In genomic region chr22:46674367-46674781, GRCh38 we compare ENCODE assay signal across 10 cellular contexts. TPM values are rescaled to one million over a fixed set of nuclear protein-coding genes. Genes with fewer than 3 reads are reported as not detected.
A peak's percentile ranks its signal among the peaks of the same experiment; 100 is the strongest.
DNase-seq lines count a peak whose midpoint lies in the region; ATAC-seq, FAIRE-seq and TF ChIP-seq lines count a peak whose summit lies in the region.
"Had no signal": no experiment of that assay in that cellular context is flagged by ENCODE, and none has a peak within 500 bp of the region (broad histone marks: within the 10 kb centered on the region; RNA-seq: fewer than 3 reads in every experiment).

No MANE protein-coding gene starts in this region.

- WGBS in sigmoid colon, 2 donors: 53 to 90% methylated on average over 19 of the region's 19 CpGs
- WGBS in aorta, 2 donors: 84 to 88% methylated on average over 19 of the region's 19 CpGs
- 98% methylated on average over 13 of the region's 19 CpGs for WGBS in HepG2 (ENCODE audit: low lambda C conversion rate)

- no peak for TF ChIP-seq POLR2A in sigmoid colon (IDR thresholded peaks at IDR 0.05)
- no peak for TF ChIP-seq POLR2A in HepG2 (IDR thresholded peaks at IDR 0.05; ENCODE audit: insufficient read depth in 1 of 2, low read depth in 2 of 2, low read length in 2 of 2)

- H3K9me3 ChIP-seq in sigmoid colon: no peaks in the 10 kb centered on the region
- no peaks in the 10 kb centered on the region for H3K9me3 ChIP-seq in aorta (ENCODE audit: control insufficient read depth, low read length)
- no peaks in the 10 kb centered on the region for H3K9me3 ChIP-seq in HepG2 (ENCODE audit: low read length)

- ATAC-seq in aorta (ENCODE audit: low FRiP score) (peak; percentile 20), HG02571 (IDR thresholded peaks at IDR 0.05; ENCODE audit: unreplicated experiment) (no peak), HepG2 (no peak), GM18498 (IDR thresholded peaks at IDR 0.05; ENCODE audit: unreplicated experiment) (no peak)

- H3K9ac ChIP-seq in HepG2 (ENCODE audit: insufficient read depth, low read depth, low read length): no peak overlapping the region

- no TSS peak for BruUV-seq in HepG2 (replicated peaks; lab: Mats Ljungman, UMichigan)

- H4K20me1 ChIP-seq in HepG2 (ENCODE audit: insufficient read depth, low read length): no peaks in the 10 kb centered on the region

- CTCF ChIA-PET in HepG2 (lab: Yijun Ruan, JAX; ENCODE audit: low intra/inter-chr PET ratio, low total read pairs): no interaction called here

- peaks cover 0 to 6% (median 0%) of the 10 kb centered on the region in 4 donors for H3K4me1 ChIP-seq in sigmoid colon
- H3K4me1 ChIP-seq in aorta (ENCODE audit: control insufficient read depth in 1 of 2, insufficient read depth in 2 of 2, low read length in 2 of 2): no peaks in the 10 kb centered on the region
- H3K4me1 ChIP-seq in HepG2 (ENCODE audit: insufficient read depth, low read length): no peaks in the 10 kb centered on the region

- no peak for TF ChIP-seq RAD21 in HepG2 (CRISPR knock-in tag; IDR thresholded peaks at IDR 0.05)

- POLR2A ChIA-PET in HepG2 (lab: Yijun Ruan, JAX): no interaction called here

- H3K36me3 ChIP-seq in sigmoid colon (peaks cover 0 to 51% (median 3%) of the 10 kb centered on the region in 4 donors), aorta (ENCODE audit: control insufficient read depth in 1 of 2, insufficient read depth in 2 of 2, low read length in 1 of 2) (no peaks in the 10 kb centered on the region), HepG2 (replicated peaks in 1 of 2; ENCODE audit: control insufficient read depth in 1 of 2, insufficient read depth in 2 of 2, low read length in 2 of 2) (peaks cover 1 to 2% of the 10 kb centered on the region in 2 experiments; a peak in 3 of 5 replicates)

- peak; percentile 85 for DNase-seq in T-helper 9 cell
- peak; percentile 86 for DNase-seq in activated naive CD8-positive, alpha-beta T cell treated with anti-CD3 and anti-CD28 coated beads, Interleukin-2, amount 50 U/mL, for 16 hours (ENCODE audit: low read depth, low spot score)
- peak; percentile 83 for DNase-seq in sigmoid colon
- DNase-seq in aorta: peak; percentile 74 to 85
- no peak for DNase-seq in HepG2 (ENCODE audit: low spot score)
- DNase-seq in middle frontal gyrus (ENCODE audit: extremely low spot score, low spot score): no peak
- DNase-seq: amniotic stem cell, mesendoderm had no signal

- TF ChIP-seq CTCF in sigmoid colon (IDR thresholded peaks at IDR 0.05) (no peak), HepG2 (CRISPR knock-in tag; IDR thresholded peaks at IDR 0.05) (no peak)

- in situ Hi-C loops in HepG2 (cut with HindIII; ENCODE audit: extremely low pct_ligation_motif_present, low pct_unique_long_range_greater_than_20kb): loop anchor here (25.0 kb wide), 1 partner anchor 112 kb away; no protein-coding TSS in a partner anchor

- FAIRE-seq in HepG2 (lab: Jason Lieb, UNC): no peak

- H3K27me3 ChIP-seq in sigmoid colon (no peaks in the 10 kb centered on the region), aorta (ENCODE audit: control insufficient read depth in 1 of 2, insufficient read depth in 2 of 2, low read length in 1 of 2) (no peaks in the 10 kb centered on the region), HepG2 (ENCODE audit: control insufficient read depth in 1 of 2, insufficient read depth in 2 of 2, low read length in 2 of 2) (no peaks in the 10 kb centered on the region)

- TF ChIP-seq EP300 in sigmoid colon (IDR thresholded peaks at IDR 0.05) (no peak), HepG2 (IDR thresholded peaks at IDR 0.05; ENCODE audit: low read depth in 2 of 2, low read length in 2 of 2) (no peak), HepG2 (CRISPR knock-in tag; IDR thresholded peaks at IDR 0.05; ENCODE audit: borderline replicate concordance) (no peak)

- no peak overlapping the region for H3K4me2 ChIP-seq in HepG2 (ENCODE audit: low read depth, low read length)

- no peaks in the 10 kb centered on the region for H3K79me2 ChIP-seq in HepG2 (ENCODE audit: insufficient read depth, low read length)

- H3K4me3 ChIP-seq in sigmoid colon: no peak overlapping the region
- H3K4me3 ChIP-seq in aorta (ENCODE audit: low read length in 2 of 2): no peak overlapping the region
- H3K4me3 ChIP-seq in HepG2 (replicated peaks in 1 of 3; ENCODE audit: insufficient read depth in 1 of 3, low read depth in 2 of 3, low read length in 3 of 3): no peak overlapping the region

- H3K27ac ChIP-seq in sigmoid colon (peak overlapping the region in 1 of 4 donors; percentile 35), aorta (ENCODE audit: low read depth in 1 of 2, low read length in 2 of 2) (no peak overlapping the region), HepG2 (ENCODE audit: extremely low read length, insufficient read depth, low read length) (no peak overlapping the region)

- no peak overlapping the region for H2AFZ ChIP-seq in HepG2 (ENCODE audit: low read length)

- intact Hi-C loops in sigmoid colon (cut with DNase I) (no loop called here), aorta (cut with DNase I) (no loop called here), HepG2 (cut with micrococcal nuclease; ENCODE audit: unreplicated experiment) (no loop called here)

TF ChIP-seq in HepG2, 621 proteins besides CTCF, POLR2A, EP300 and RAD21:
- TF ChIP-seq TEAD3 (CRISPR knock-in tag; optimal IDR thresholded peaks at IDR 0.05; ENCODE audit: borderline replicate concordance): no peak
- TF ChIP-seq ARHGAP35 (CRISPR knock-in tag; IDR thresholded peaks at IDR 0.05; ENCODE audit: borderline replicate concordance): no peak
- TF ChIP-seq ZBTB25 (CRISPR knock-in tag; IDR thresholded peaks at IDR 0.05): no peak
- TF ChIP-seq ZMAT3 (CRISPR knock-in tag; conservative IDR thresholded peaks at IDR 0.05): no peak
- no peak for TF ChIP-seq ZBTB2 (CRISPR knock-in tag; IDR thresholded peaks at IDR 0.05; ENCODE audit: low read depth)
- no peak for TF ChIP-seq THAP7 (CRISPR knock-in tag; IDR thresholded peaks at IDR 0.05)

RNA-seq across cellular contexts. Expression of gene GRAMD4, which starts 54.2 kb away (rescaled TPM):
- total RNA-seq in sigmoid colon (10 to 100 TPM; 11.6 to 46.2 (median 18.4) TPM), aorta (10 to 100 TPM; 15.6 to 37.1 TPM), HepG2 (2016; rRNA removed; fragmentation: Illumina TruSeq; extraction: Trizol) (12.9 and 15.7 TPM in 2 replicates)
- polyA plus RNA-seq in sigmoid colon (10 to 100 TPM; 22.8 to 57.2 (median 28.9) TPM), aorta (1 to 10 TPM; 5.5 to 6.8 TPM), HepG2 (2011; rRNA removed) (15.2 and 16.8 TPM in 2 replicates)
- total RNA-seq in HepG2 (2016; cell fraction: cytosol; rRNA removed; fragmentation: Illumina TruSeq; extraction: Trizol; ENCODE audit: low read depth): 14.1 and 16.3 TPM in 2 replicates
- 6.4 and 16.5 TPM in 2 replicates for total RNA-seq in HepG2 (2016; cell fraction: insoluble cytoplasmic fraction; rRNA removed; fragmentation: Illumina TruSeq; extraction: Trizol)
- total RNA-seq in HepG2 (2016; cell fraction: membrane; rRNA removed; fragmentation: Illumina TruSeq; extraction: Trizol): 12.4 and 12.8 TPM in 2 replicates
- total RNA-seq in HepG2 (2016; cell fraction: nucleus; rRNA removed; fragmentation: Illumina TruSeq; extraction: Trizol): 23.1 and 33.6 TPM in 2 replicates
- polyA plus RNA-seq in HepG2 (2011; cell fraction: cytosol; rRNA removed): 9.6 and 13.3 TPM in 2 replicates
- 31.6 and 32.7 TPM in 2 replicates for polyA plus RNA-seq in HepG2 (2011; cell fraction: nucleus; rRNA removed)
- 11.1 and 12.7 TPM in 2 replicates for polyA plus RNA-seq in HepG2 (2012)
- 2.2 and 2.8 TPM in 2 replicates for polyA plus RNA-seq in HepG2 (2016; cell fraction: cytosol; fragmentation: Illumina TruSeq; extraction: Trizol; ENCODE audit: low read depth)
- polyA plus RNA-seq in HepG2 (2016; cell fraction: insoluble cytoplasmic fraction; fragmentation: Illumina TruSeq; extraction: Trizol; ENCODE audit: low read depth): 5.3 and 6.3 TPM in 2 replicates
- polyA plus RNA-seq in HepG2 (2016; cell fraction: membrane; fragmentation: Illumina TruSeq; extraction: Trizol; ENCODE audit: low read depth): 4.4 and 6.1 TPM in 2 replicates
- 20.4 and 22.4 TPM in 2 replicates for polyA plus RNA-seq in HepG2 (2016; cell fraction: nucleus; fragmentation: Illumina TruSeq; extraction: Trizol; ENCODE audit: insufficient read depth, low read depth)
- 27.9 and 38.7 TPM in 2 replicates for polyA minus RNA-seq in HepG2 (2011; rRNA and poly(A)+ RNA removed; ENCODE audit: low replicate concordance)
- polyA minus RNA-seq in HepG2 (2011; cell fraction: cytosol; rRNA and poly(A)+ RNA removed): 10.0 and 13.9 TPM in 2 replicates
- 18.5 and 30.2 TPM in 2 replicates for polyA minus RNA-seq in HepG2 (2011; cell fraction: nucleus; rRNA and poly(A)+ RNA removed)

Comparison
In these comparisons a context has a peak if more than half of its experiments do, and no peak if none do; other contexts are left out.
1. DNase-seq: peak in T-helper 9 cell (single experiment), activated naive CD8-positive, alpha-beta T cell treated with anti-CD3 and anti-CD28 coated beads, Interleukin-2, amount 50 U/mL, for 16 hours (single experiment), sigmoid colon (single experiment) and aorta (2 of 2); none in HepG2 (single experiment) and middle frontal gyrus (single experiment).